ENCODE assay signal across 17 cellular contexts in genomic region chr6:159754401-159754800, GRCh38. TPM values are rescaled to one million over a fixed set of nuclear protein-coding genes. Genes with fewer than 3 reads are reported as not detected.
A peak's percentile ranks its signal among the peaks of the same experiment; 100 is the strongest.
DNase-seq lines count a peak whose midpoint lies in the region; ATAC-seq and TF ChIP-seq lines count a peak whose summit lies in the region.
"Had no signal": no experiment of that assay in that cellular context is flagged by ENCODE, and none has a peak within 500 bp of the region (broad histone marks: within the 10 kb centered on the region; RNA-seq: fewer than 3 reads in every experiment).

No MANE protein-coding gene starts in this region.

- intact Hi-C loops in posterior cingulate gyrus (cut with DNase I), result no loop called here

- H3K79me2 ChIP-seq in GM23338 (replicated peaks; ENCODE audit: insufficient read depth), result peaks cover 16% of the 10 kb centered on the region; the same call in 1 of the 2 replicates

- H3K27me3 ChIP-seq in GM23338 (ENCODE audit: insufficient read depth), result no peaks in the 10 kb centered on the region
- no peaks in the 10 kb centered on the region for H3K27me3 ChIP-seq in adipocyte (replicated peaks; ENCODE audit: control insufficient read depth, insufficient read depth, low read length)

- no peak overlapping the region for H2AFZ ChIP-seq in GM23338

- no peaks in the 10 kb centered on the region for H3K9me2 ChIP-seq in GM23338 (ENCODE audit: insufficient read depth)

- H3K4me1 Mint-ChIP-seq in GM23338, result peaks cover 11% of the 10 kb centered on the region

- H3K27ac ChIP-seq in GM23338 (ENCODE audit: low read depth), result 0 out of 2 replicates have a peak overlapping the region, but pooled peaks have one; percentile 17
- H3K27ac ChIP-seq: A549 had no signal

- H3K4me3 ChIP-seq in GM23338, result no peak overlapping the region
- no peak overlapping the region for H3K4me3 ChIP-seq in adipocyte (ENCODE audit: low read length)
- H3K4me3 ChIP-seq: A549 had no signal

- no peaks in the 10 kb centered on the region for H3K9me3 Mint-ChIP-seq in GM23338
- H3K9me3 Mint-ChIP-seq: CD4-positive, alpha-beta memory T cell had no signal

- H3K36me3 ChIP-seq in GM23338 (ENCODE audit: insufficient read depth) (peaks cover 59% of the 10 kb centered on the region; the same call in 1 of the 2 replicates), adipocyte (ENCODE audit: control insufficient read depth, insufficient read depth, low read length, severe bottlenecking) (peaks cover 89% of the 10 kb centered on the region)

- peaks cover 2% of the 10 kb centered on the region; the same call in 1 of the 2 replicates for H3F3A ChIP-seq in GM23338 (replicated peaks; ENCODE audit: low read depth)

- no peak overlapping the region for H3K27ac Mint-ChIP-seq in GM23338

- no peaks in the 10 kb centered on the region for H4K20me1 ChIP-seq in GM23338 (replicated peaks; ENCODE audit: insufficient read depth)

- no peak for DNase-seq in GM23338 (ENCODE audit: low spot score)
- no peak for DNase-seq in adipocyte (ENCODE audit: low read depth)
- no peak for DNase-seq in NCI-H2171 treated with DMSO at 0.1 percent for 48 hours (lab: John Stamatoyannopoulos, UW)
- no peak for DNase-seq in posterior cingulate gyrus
- DNase-seq: Calu3; CD4-positive, alpha-beta memory T cell; GF-D8; H7; KG1; NCI-H1105 treated with DMSO at 0.1 percent for 48 hours; NCI-H1694; NCI-H510A; NCI-H748 treated with DMSO at 0.1 percent for 48 hours; NK-92 treated with Interleukin-12 subunit alpha and Interleukin-12 subunit beta, amount 100 ng/mL, for 24 hours had no signal

- no peak for ATAC-seq in GM23338
- ATAC-seq: Right ventricle myocardium inferior had no signal

- H3K9me3 ChIP-seq in adipocyte (ENCODE audit: control insufficient read depth, low read length), result no peaks in the 10 kb centered on the region
- H3K9me3 ChIP-seq: A549 had no signal

- peaks cover 85% of the 10 kb centered on the region for H3K36me3 Mint-ChIP-seq in GM23338 (ENCODE audit: low read depth)

- peak overlapping the region; percentile 44 for H3K9ac ChIP-seq in adipocyte (ENCODE audit: low read length)

- H3K4me3 Mint-ChIP-seq in GM23338, result no peak overlapping the region
- H3K4me3 Mint-ChIP-seq: CD4-positive, alpha-beta memory T cell had no signal

- no peaks in the 10 kb centered on the region for H3K27me3 Mint-ChIP-seq in GM23338 (ENCODE audit: insufficient read depth, low read depth, poor library complexity)
- H3K27me3 Mint-ChIP-seq: CD4-positive, alpha-beta memory T cell had no signal

- no peak for TF ChIP-seq CTCF in GM23338 (conservative IDR thresholded peaks at IDR 0.05; ENCODE audit: low read depth in 2 of 2)

- H3K4me1 ChIP-seq in GM23338 (ENCODE audit: insufficient read depth) (0 out of 2 replicates have a peak, but pooled peaks cover under 1% of the 10 kb centered on the region), adipocyte (ENCODE audit: control insufficient read depth, insufficient read depth, low read length) (peaks cover 42% of the 10 kb centered on the region)
- H3K4me1 ChIP-seq: A549 had no signal

- no peak overlapping the region for H3K4me2 ChIP-seq in GM23338
- H3K4me2 ChIP-seq: A549 had no signal

TF ChIP-seq in GM23338, 12 proteins besides CTCF, POLR2A, EP300 and RAD21 (continues in another document):
- TF ChIP-seq ETS1 (IDR thresholded peaks at IDR 0.05), result no peak
- TF ChIP-seq EZH2phosphoT487 (IDR thresholded peaks at IDR 0.05; ENCODE audit: unreplicated experiment), result no peak
- TF ChIP-seq NANOG (IDR thresholded peaks at IDR 0.05; ENCODE audit: borderline replicate concordance), result no peak
- TF ChIP-seq ZNF114 (CRISPR knock-in tag; IDR thresholded peaks at IDR 0.05), result no peak
- no peak for TF ChIP-seq CREB1 (CRISPR knock-in tag; IDR thresholded peaks at IDR 0.05; ENCODE audit: low read depth)
- TF ChIP-seq REST (IDR thresholded peaks at IDR 0.05; ENCODE audit: unreplicated experiment), result no peak
- TF ChIP-seq EZH2 (IDR thresholded peaks at IDR 0.05; ENCODE audit: low read depth, unreplicated experiment), result no peak
- no peak for TF ChIP-seq STAT1 (IDR thresholded peaks at IDR 0.05; ENCODE audit: unreplicated experiment)

RNA-seq across cellular contexts. Expression of gene ACAT2, which starts 7.4 kb away (rescaled TPM):
- total RNA-seq in GM23338 (2014; rRNA removed; shearing (Covaris generic)), result 104 and 108 TPM in 2 replicates
- polyA plus RNA-seq in GM23338 (2016; fragmentation: Nextera tagmentation; extraction: Ambion mirVana), result 136 and 151 TPM in 2 replicates

RNA-seq across cellular contexts. Expression of gene WTAP, which starts 27.1 kb away (rescaled TPM):
- total RNA-seq in GM23338 (2014; rRNA removed; shearing (Covaris generic)), result 108 and 110 TPM in 2 replicates
- 107 and 121 TPM in 2 replicates for polyA plus RNA-seq in GM23338 (2016; fragmentation: Nextera tagmentation; extraction: Ambion mirVana)

RNA-seq across cellular contexts. Expression of gene TCP1, which starts 35.0 kb away (rescaled TPM):
- total RNA-seq in GM23338 (2014; rRNA removed; shearing (Covaris generic)), result 339 and 346 TPM in 2 replicates
- polyA plus RNA-seq in GM23338 (2016; fragmentation: Nextera tagmentation; extraction: Ambion mirVana), result 200 and 222 TPM in 2 replicates

RNA-seq across cellular contexts. Expression of gene MRPL18, which starts 35.9 kb away (rescaled TPM):
- total RNA-seq in GM23338 (2014; rRNA removed; shearing (Covaris generic)), result 91.3 and 91.4 TPM in 2 replicates
- 228 and 230 TPM in 2 replicates for polyA plus RNA-seq in GM23338 (2016; fragmentation: Nextera tagmentation; extraction: Ambion mirVana)

RNA-seq across cellular contexts. Expression of gene PNLDC1, which starts 45.7 kb away (rescaled TPM):
- 0.12 TPM in 1 of 2 replicates, not detected in the other for total RNA-seq in GM23338 (2014; rRNA removed; shearing (Covaris generic))
- polyA plus RNA-seq in GM23338 (2016; fragmentation: Nextera tagmentation; extraction: Ambion mirVana), result not detected in 2 replicates
- total RNA-seq: H7 had no signal
- polyA plus RNA-seq: BJ had no signal
